ENCODE assay signal across 8 cellular contexts in genomic region chr10:29392376-29393021, GRCh38.
A peak's percentile ranks its signal among the peaks of the same experiment; 100 is the strongest.
DNase-seq lines count a peak whose midpoint lies in the region; ATAC-seq, FAIRE-seq and TF ChIP-seq lines count a peak whose summit lies in the region.

No MANE protein-coding gene starts in this region.

- H3K36me3 ChIP-seq in bronchial epithelial cell (ENCODE audit: control insufficient read depth, insufficient read depth, low read length) (no peaks in the 10 kb centered on the region), left lung (no peaks in the 10 kb centered on the region)

- no peaks in the 10 kb centered on the region for H3K9me3 ChIP-seq in left lung

- H3K27me3 ChIP-seq in bronchial epithelial cell (ENCODE audit: control insufficient read depth, insufficient read depth, low read length) (peaks cover 4% of the 10 kb centered on the region), left lung (no peaks in the 10 kb centered on the region)

- no peak overlapping the region for H3K4me3 ChIP-seq in bronchial epithelial cell (ENCODE audit: low read depth, low read length)
- no peak overlapping the region for H3K4me3 ChIP-seq in left lung

- DNase-seq in A172 (ENCODE audit: low spot score) = peak; percentile 30
- DNase-seq in EH (ENCODE audit: low read depth) = peak; percentile 57
- peak; percentile 66 for DNase-seq in OCI-M1 (lab: John Stamatoyannopoulos, UW)
- DNase-seq in bronchial epithelial cell (ENCODE audit: low read depth) = peak; percentile 17
- no peak for DNase-seq in left lung
- DNase-seq in urothelium cell line (ENCODE audit: low spot score) = peak; percentile 58

- intact Hi-C loops in left lung (cut with DNase I) = loop anchor here in 1 of 2 donors (10.0 kb wide), 1 partner anchor 52 kb away; no protein-coding TSS in a partner anchor

- TF ChIP-seq CTCF in bronchial epithelial cell (IDR thresholded peaks at IDR 0.05; ENCODE audit: insufficient read depth, low read length, severe bottlenecking) = peak; percentile 69
- TF ChIP-seq CTCF in left lung (IDR thresholded peaks at IDR 0.05) = peak; percentile 67 to 84

- H3K4me1 ChIP-seq in left lung = no peaks in the 10 kb centered on the region

- ATAC-seq in HG03103 (IDR thresholded peaks at IDR 0.05; ENCODE audit: low read depth, unreplicated experiment) = peak; percentile 81
- ATAC-seq in left lung = peak; percentile 84
- ATAC-seq in HG02588 (IDR thresholded peaks at IDR 0.05; ENCODE audit: unreplicated experiment) = no peak

- FAIRE-seq in bronchial epithelial cell (lab: Jason Lieb, UNC) (no peak), urothelium cell line (lab: Jason Lieb, UNC) (peak; percentile 50)

- H3K27ac ChIP-seq in left lung = no peak overlapping the region

Comparison
In these comparisons a context has a peak if more than half of its experiments do, and no peak if none do; other contexts are left out.
1. DNase-seq: peak in A172 (single experiment), EH (single experiment), OCI-M1 (single experiment), bronchial epithelial cell (single experiment) and urothelium cell line (single experiment); none in left lung (0 of 2).